In the genomic region with DNA sequence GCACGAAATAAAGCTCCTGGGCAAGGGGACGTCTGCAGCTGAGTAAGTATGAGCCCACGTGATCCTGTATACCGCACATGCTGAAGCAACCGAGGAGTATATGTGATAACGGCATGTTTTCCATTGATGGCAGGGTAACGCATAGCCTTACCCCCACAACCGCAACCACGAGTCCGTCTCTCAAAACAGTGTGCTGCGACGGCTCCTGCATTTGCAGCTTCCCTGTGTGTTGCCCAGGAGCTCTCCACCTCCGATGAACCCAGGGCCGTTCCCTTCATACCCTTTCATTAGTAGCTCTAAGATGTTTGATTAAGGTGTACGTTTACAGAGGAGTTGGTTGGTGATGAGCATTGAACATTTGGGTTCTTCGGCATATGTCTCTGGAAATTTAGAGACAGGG, we compare ENCODE assay signal across 29 cellular contexts.
"Had no signal": no experiment of that assay in that cellular context is flagged by ENCODE, and none has a peak within 500 bp of the region (broad histone marks: within the 10 kb centered on the region; RNA-seq: fewer than 3 reads in every experiment).

No MANE protein-coding gene starts in this region.

- H3K4me1 ChIP-seq: parathyroid adenoma, transverse colon, uterus had no signal

- H3K4me3 Mint-ChIP-seq: naive thymus-derived CD8-positive, alpha-beta T cell; natural killer cell treated with Interleukin-12 subunit alpha and Interleukin-12 subunit beta and Interleukin-15 and Interleukin-18, amount 100 ng/mL, for 72 hours; neural progenitor cell; stimulated activated effector memory CD8-positive, alpha-beta T cell treated with anti-CD3 and anti-CD28 coated beads, Interleukin-12 subunit alpha, Interleukin-12 subunit beta, amount 100 ng/mL, for 72 hours; stimulated activated naive B cell treated with anti-CD40 and anti-IgM and Interleukin-4, amounts not matched to agents 10 μg/mL and 1 μg/mL and 100 μg/mL, for 72 hours; stimulated activated naive CD8-positive, alpha-beta T cell treated with anti-CD3 and anti-CD28 coated beads, Interleukin-15, Interleukin-2, amounts not matched to agents 100 ng/mL and 50 ng/mL, for 24 hours; type B pancreatic cell had no signal

- H3K27me3 ChIP-seq: neural progenitor cell, neutrophil, ovary, right lobe of liver, sigmoid colon, stomach, tibial artery, transverse colon, upper lobe of right lung, uterus had no signal

- H3K79me2 ChIP-seq: parathyroid adenoma had no signal

- FAIRE-seq: small intestine had no signal

- H3K9me3 ChIP-seq: neutrophil, ovary, psoas muscle, right lobe of liver, sigmoid colon, stomach, thoracic aorta, tibial artery, transverse colon, upper lobe of right lung, uterus had no signal

- H3K9me3 Mint-ChIP-seq: natural killer cell treated with Interleukin-12 subunit alpha and Interleukin-12 subunit beta and Interleukin-15 and Interleukin-18, amount 100 ng/mL, for 72 hours had no signal

- H3K4me3 ChIP-seq: neural progenitor cell, ovary, psoas muscle, right lobe of liver, sigmoid colon, stomach, thoracic aorta, tibial artery, transverse colon, upper lobe of right lung, uterus had no signal

- DNase-seq: naive B cell; naive thymus-derived CD8-positive, alpha-beta T cell; nucleus accumbens; ovary; right cardiac atrium; sigmoid colon; small intestine; stimulated activated CD4-positive, alpha-beta T cell treated with anti-CD3 and anti-CD28 coated beads, Interleukin-15, amount 100 ng/mL, for 24 hours; stimulated activated CD4-positive, alpha-beta T cell treated with anti-CD3 and anti-CD28 coated beads, Interleukin-2, amount 100 ng/mL, for 24 hours; stimulated activated CD4-positive, alpha-beta T cell treated with anti-CD3 and anti-CD28 coated beads, Interleukin-2, amount 100 ng/mL, for 48 hours; stimulated activated CD4-positive, alpha-beta T cell treated with anti-CD3 and anti-CD28 coated beads, Interleukin-4, amount 100 ng/mL, for 24 hours; stimulated activated naive B cell treated with anti-CD40 and anti-IgM and Interleukin-4, amounts not matched to agents 10 μg/mL and 1 μg/mL and 100 μg/mL, for 72 hours; stimulated activated naive CD4-positive, alpha-beta T cell treated with Interleukin-2 at 50 U/mL for 16 hours; stomach; tibial artery; transverse colon; upper lobe of right lung; uterus had no signal

- H3K27ac Mint-ChIP-seq: natural killer cell treated with Interleukin-12 subunit alpha and Interleukin-12 subunit beta and Interleukin-15 and Interleukin-18, amount 100 ng/mL, for 72 hours; neural progenitor cell; progenitor cell of endocrine pancreas; stimulated activated effector memory CD8-positive, alpha-beta T cell treated with anti-CD3 and anti-CD28 coated beads, Interleukin-12 subunit alpha, Interleukin-12 subunit beta, amount 100 ng/mL, for 72 hours; stimulated activated naive B cell treated with anti-CD40 and anti-IgM and Interleukin-4, amounts not matched to agents 10 μg/mL and 1 μg/mL and 100 μg/mL, for 72 hours; stimulated activated naive CD8-positive, alpha-beta T cell treated with anti-CD3 and anti-CD28 coated beads, Interleukin-15, Interleukin-2, amounts not matched to agents 100 ng/mL and 50 ng/mL, for 24 hours; type B pancreatic cell had no signal

- H3K36me3 ChIP-seq: neural progenitor cell, ovary, right lobe of liver, thoracic aorta, transverse colon, uterus had no signal

- H3K4me2 ChIP-seq: neural progenitor cell had no signal

- H2AFZ ChIP-seq: neural progenitor cell, parathyroid adenoma had no signal

- ATAC-seq: naive thymus-derived CD8-positive, alpha-beta T cell; natural killer cell treated with Interleukin-12 subunit alpha and Interleukin-12 subunit beta and Interleukin-15 and Interleukin-18, amount 100 ng/mL, for 72 hours; psoas muscle; right cardiac atrium; stimulated activated effector memory CD8-positive, alpha-beta T cell treated with anti-CD3 and anti-CD28 coated beads, Interleukin-12 subunit alpha, Interleukin-12 subunit beta, amount 100 ng/mL, for 72 hours; stimulated activated naive B cell treated with anti-CD40 and anti-IgM and Interleukin-4, amounts not matched to agents 10 μg/mL and 1 μg/mL and 100 μg/mL, for 72 hours; upper lobe of right lung had no signal

- H3K36me3 Mint-ChIP-seq: natural killer cell treated with Interleukin-12 subunit alpha and Interleukin-12 subunit beta and Interleukin-15 and Interleukin-18, amount 100 ng/mL, for 72 hours had no signal

- H3K27me3 Mint-ChIP-seq: naive B cell; naive thymus-derived CD8-positive, alpha-beta T cell; natural killer cell treated with Interleukin-12 subunit alpha and Interleukin-12 subunit beta and Interleukin-15 and Interleukin-18, amount 100 ng/mL, for 72 hours; progenitor cell of endocrine pancreas; stimulated activated naive B cell treated with anti-CD40 and anti-IgM and Interleukin-4, amounts not matched to agents 10 μg/mL and 1 μg/mL and 100 μg/mL, for 72 hours; stimulated activated naive CD8-positive, alpha-beta T cell treated with anti-CD3 and anti-CD28 coated beads, Interleukin-15, Interleukin-2, amounts not matched to agents 100 ng/mL and 50 ng/mL, for 24 hours; type B pancreatic cell had no signal

- H3K27ac ChIP-seq: neural progenitor cell, neutrophil, ovary, parathyroid adenoma, psoas muscle, sigmoid colon, stomach, thoracic aorta, tibial artery, transverse colon, upper lobe of right lung, uterus had no signal

- H3K9ac ChIP-seq: neural progenitor cell, parathyroid adenoma had no signal
